Comparison of ENCODE assay signal across 20 cellular contexts in genomic region chr2:154704991-154705390, GRCh38. TPM values are rescaled to one million over a fixed set of nuclear protein-coding genes. Genes with fewer than 3 reads are reported as not detected.
"Had no signal": no experiment of that assay in that cellular context is flagged by ENCODE, and none has a peak within 500 bp of the region (broad histone marks: within the 10 kb centered on the region; RNA-seq: fewer than 3 reads in every experiment).

No MANE protein-coding gene starts in this region.

- H3K27ac Mint-ChIP-seq: dendritic cell treated with granulocyte-macrophage colony-stimulating factor and Interleukin-4, amounts not matched to agents 40 ng/mL and 50 ng/mL, for 4 days; endodermal cell; natural killer cell treated with Interleukin-12 subunit alpha and Interleukin-12 subunit beta and Interleukin-15 and Interleukin-18, amount 100 ng/mL, for 72 hours; neural progenitor cell had no signal

- H3K36me3 Mint-ChIP-seq: natural killer cell treated with Interleukin-12 subunit alpha and Interleukin-12 subunit beta and Interleukin-15 and Interleukin-18, amount 100 ng/mL, for 72 hours; neural progenitor cell had no signal

- ATAC-seq: foreskin keratinocyte; left colon; left ventricle myocardium superior; natural killer cell treated with Interleukin-12 subunit alpha and Interleukin-12 subunit beta and Interleukin-15 and Interleukin-18, amount 100 ng/mL, for 72 hours; stimulated activated naive CD8-positive, alpha-beta T cell treated with anti-CD3 and anti-CD28 coated beads, Interleukin-15, Interleukin-2, amounts not matched to agents 100 U/mL and 50 U/mL, for 24 hours had no signal

- H3K4me1 Mint-ChIP-seq: endodermal cell, neural progenitor cell had no signal

- DNase-seq: endodermal cell; erythroblast; foreskin keratinocyte; kidney; left colon; left ventricle myocardium superior; mesenchymal stem cell; midbrain; nucleus accumbens; ovary; stimulated activated CD4-positive, alpha-beta T cell treated with anti-CD3 and anti-CD28 coated beads, Interleukin-2, amount 100 ng/mL, for 48 hours; stimulated activated naive CD8-positive, alpha-beta T cell treated with anti-CD3 and anti-CD28 coated beads, Interleukin-15, Interleukin-2, amounts not matched to agents 100 U/mL and 50 U/mL, for 24 hours; tibial artery; upper lobe of left lung; uterus had no signal

- H3K4me3 Mint-ChIP-seq: dendritic cell treated with granulocyte-macrophage colony-stimulating factor and Interleukin-4, amounts not matched to agents 40 ng/mL and 50 ng/mL, for 4 days; endodermal cell; natural killer cell treated with Interleukin-12 subunit alpha and Interleukin-12 subunit beta and Interleukin-15 and Interleukin-18, amount 100 ng/mL, for 72 hours; neural progenitor cell had no signal

- H3K9me3 Mint-ChIP-seq: dendritic cell treated with granulocyte-macrophage colony-stimulating factor and Interleukin-4, amounts not matched to agents 40 ng/mL and 50 ng/mL, for 4 days; endodermal cell; natural killer cell treated with Interleukin-12 subunit alpha and Interleukin-12 subunit beta and Interleukin-15 and Interleukin-18, amount 100 ng/mL, for 72 hours; neural progenitor cell had no signal

RNA-seq across cellular contexts. Expression of gene KCNJ3, which starts 6.5 kb away (rescaled TPM):
- polyA plus RNA-seq: endothelial cell of umbilical vein, foreskin keratinocyte, smooth muscle cell had no signal
